10 cellular contexts compared by ENCODE assay signal in the genomic region with DNA sequence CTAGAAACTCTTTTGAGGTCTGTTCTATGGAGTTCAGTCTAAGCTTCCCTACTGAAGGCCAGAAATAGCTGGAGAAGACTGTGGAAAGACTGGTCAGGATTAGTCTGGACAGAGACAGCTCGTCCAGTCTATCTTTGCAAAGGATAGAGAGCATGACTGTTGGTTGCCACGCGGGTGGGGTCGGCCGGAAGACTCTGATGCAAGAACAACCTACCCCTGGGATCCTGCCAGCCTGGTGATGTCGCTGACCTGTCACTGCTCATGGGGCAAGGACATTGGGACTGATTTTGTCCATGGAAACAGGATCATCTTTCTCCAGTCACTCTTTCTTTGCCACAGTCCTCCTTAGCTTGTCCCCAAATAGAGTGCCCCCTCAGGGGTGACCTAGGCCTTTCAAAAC.
"Had no signal": no experiment of that assay in that cellular context is flagged by ENCODE, and none has a peak within 500 bp of the region (broad histone marks: within the 10 kb centered on the region; RNA-seq: fewer than 3 reads in every experiment).

No MANE protein-coding gene starts in this region.

- ATAC-seq: natural killer cell treated with Interleukin-12 subunit alpha and Interleukin-12 subunit beta and Interleukin-15 and Interleukin-18, amount 100 ng/mL, for 72 hours had no signal

- H3K27me3 ChIP-seq: cardiac muscle cell, gastrocnemius medialis, tibial artery had no signal

- H3K4me3 ChIP-seq: gastrocnemius medialis had no signal

- H3K4me1 Mint-ChIP-seq: activated naive CD4-positive, alpha-beta T cell treated with anti-CD3 and anti-CD28 coated beads, Interleukin-2, amount 10 ng/mL, durations not matched to agents 7 days and 5 days had no signal

- DNase-seq: cortex of kidney had no signal

- H3K4me3 Mint-ChIP-seq: activated naive CD4-positive, alpha-beta T cell treated with anti-CD3 and anti-CD28 coated beads, Interleukin-2, amount 10 ng/mL, durations not matched to agents 7 days and 5 days; natural killer cell treated with Interleukin-12 subunit alpha and Interleukin-12 subunit beta and Interleukin-15 and Interleukin-18, amount 100 ng/mL, for 72 hours had no signal

- H3K4me1 ChIP-seq: gastrocnemius medialis had no signal

- H3K9me3 Mint-ChIP-seq: activated naive CD4-positive, alpha-beta T cell treated with anti-CD3 and anti-CD28 coated beads, Interleukin-2, amount 10 ng/mL, durations not matched to agents 7 days and 5 days; natural killer cell treated with Interleukin-12 subunit alpha and Interleukin-12 subunit beta and Interleukin-15 and Interleukin-18, amount 100 ng/mL, for 72 hours; T-cell had no signal

- H3K27ac ChIP-seq: cardiac muscle cell, gastrocnemius medialis, heart left ventricle, left ventricle myocardium inferior, skin epidermis, tibial artery had no signal

- H3K36me3 Mint-ChIP-seq: activated naive CD4-positive, alpha-beta T cell treated with anti-CD3 and anti-CD28 coated beads, Interleukin-2, amount 10 ng/mL, durations not matched to agents 7 days and 5 days; natural killer cell treated with Interleukin-12 subunit alpha and Interleukin-12 subunit beta and Interleukin-15 and Interleukin-18, amount 100 ng/mL, for 72 hours; T-cell had no signal

- H3K9me3 ChIP-seq: gastrocnemius medialis, heart left ventricle, left ventricle myocardium inferior, tibial artery had no signal

- H3K27ac Mint-ChIP-seq: activated naive CD4-positive, alpha-beta T cell treated with anti-CD3 and anti-CD28 coated beads, Interleukin-2, amount 10 ng/mL, durations not matched to agents 7 days and 5 days; natural killer cell treated with Interleukin-12 subunit alpha and Interleukin-12 subunit beta and Interleukin-15 and Interleukin-18, amount 100 ng/mL, for 72 hours; T-cell had no signal

- H3K36me3 ChIP-seq: cardiac muscle cell, gastrocnemius medialis, heart left ventricle, left ventricle myocardium inferior, tibial artery had no signal
